In the genomic region with DNA sequence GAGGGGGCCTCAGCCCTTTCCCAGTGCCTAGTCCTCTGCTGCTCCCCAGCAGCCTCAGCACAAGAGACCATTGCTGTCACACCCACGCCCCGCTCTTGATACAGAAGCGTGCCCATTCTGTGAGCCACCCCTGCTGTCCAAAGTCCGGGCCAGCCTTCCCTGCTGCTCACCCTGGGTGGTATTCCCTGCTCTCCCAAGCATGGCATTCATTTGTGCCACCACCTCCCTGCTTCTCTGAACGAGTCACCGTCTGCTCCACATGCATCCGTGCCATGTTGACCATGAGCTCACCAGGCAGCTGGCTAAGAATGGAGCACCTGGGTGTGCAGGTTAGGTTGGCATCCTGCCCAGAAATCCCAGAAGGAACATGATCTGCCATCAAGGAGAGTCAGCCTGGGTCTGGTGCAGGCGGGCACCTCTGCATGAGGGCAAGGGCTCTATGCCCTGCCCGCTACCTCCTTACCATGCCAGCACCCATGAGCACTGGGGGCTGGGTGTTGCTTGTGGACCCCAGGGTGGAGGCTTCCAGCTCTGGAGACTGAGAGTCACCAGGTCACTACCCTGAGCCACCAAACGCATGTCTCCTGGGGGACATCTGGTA, we compare ENCODE assay signal across 11 cellular contexts.
A peak's percentile ranks its signal among the peaks of the same experiment; 100 is the strongest.
DNase-seq lines count a peak whose midpoint lies in the region; TF ChIP-seq lines count a peak whose summit lies in the region.
"Had no signal": no experiment of that assay in that cellular context is flagged by ENCODE, and none has a peak within 500 bp of the region (broad histone marks: within the 10 kb centered on the region; RNA-seq: fewer than 3 reads in every experiment).

No MANE protein-coding gene starts in this region.

- DNase-seq in DMS79 (lab: John Stamatoyannopoulos, UW) (peak; percentile 94), NCI-H128 (lab: John Stamatoyannopoulos, UW; ENCODE audit: unreplicated experiment) (peak; percentile 79), ovary (peak in 3 of 5 donors; percentile 22 to 31 (median 23)), GM13977 (ENCODE audit: low spot score) (no peak), adrenal gland (no peak), NCI-H146 (lab: John Stamatoyannopoulos, UW) (no peak)
- DNase-seq: CD8-positive, alpha-beta memory T cell; colonic mucosa; naive B cell; NCI-H1048 had no signal

- in situ Hi-C loops in GM13977 (cut with MboI; ENCODE audit: low pct_unique_long_range_greater_than_20kb, low sequenced_read_pairs, unreplicated experiment): no loop called here

- 96 to 98% (median 98%) methylated on average over 10 of the region's 10 CpGs for WGBS in ovary, 3 donors
- WGBS in adrenal gland, 4 donors: 89 to 96% (median 90%) methylated on average over 5 to 10 of the region's 10 CpGs

- H3K27ac ChIP-seq in VCaP: peak overlapping the region; percentile 2; the same call in 1 of the 2 replicates
- no peak overlapping the region for H3K27ac ChIP-seq in ovary
- no peak overlapping the region for H3K27ac ChIP-seq in adrenal gland
- H3K27ac ChIP-seq: colonic mucosa had no signal

- H3K36me3 ChIP-seq in ovary (no peaks in the 10 kb centered on the region), adrenal gland (replicated peaks in 1 of 2) (no peaks in the 10 kb centered on the region)
- H3K36me3 ChIP-seq: colonic mucosa had no signal

- intact Hi-C loops in ovary (cut with DNase I): no loop called here
- intact Hi-C loops in adrenal gland (cut with DNase I): no loop called here

- H3K9me3 ChIP-seq in ovary (no peaks in the 10 kb centered on the region), adrenal gland (replicated peaks in 1 of 3) (no peaks in the 10 kb centered on the region)
- H3K9me3 ChIP-seq: colonic mucosa had no signal

- no peaks in the 10 kb centered on the region for H3K27me3 ChIP-seq in ovary
- H3K27me3 ChIP-seq in adrenal gland: no peaks in the 10 kb centered on the region
- H3K27me3 ChIP-seq: colonic mucosa had no signal

- peaks cover 8% of the 10 kb centered on the region for H3K4me1 ChIP-seq in ovary (ENCODE audit: insufficient read depth)
- H3K4me1 ChIP-seq in adrenal gland (replicated peaks in 1 of 2): no peaks in the 10 kb centered on the region
- H3K4me1 ChIP-seq: colonic mucosa had no signal

- TF ChIP-seq CTCF in VCaP (conservative IDR thresholded peaks at IDR 0.05) (no peak), ovary (IDR thresholded peaks at IDR 0.05) (no peak), GM13977 (IDR thresholded peaks at IDR 0.05; ENCODE audit: extremely low read depth, insufficient read depth, missing control alignments) (no peak), adrenal gland (IDR thresholded peaks at IDR 0.05) (no peak)

- no peak for TF ChIP-seq EP300 in ovary (IDR thresholded peaks at IDR 0.05)

- H3K4me3 ChIP-seq in ovary (no peak overlapping the region), adrenal gland (no peak overlapping the region)
- H3K4me3 ChIP-seq: colonic mucosa had no signal

- no peak for TF ChIP-seq POLR2A in ovary (IDR thresholded peaks at IDR 0.05)
- no peak for TF ChIP-seq POLR2A in adrenal gland (IDR thresholded peaks at IDR 0.05)

Comparison
In these comparisons a context has a peak if more than half of its experiments do, and no peak if none do; other contexts are left out.
1. DNase-seq: peak in DMS79 (single experiment), NCI-H128 (single experiment) and ovary (3 of 5); none in GM13977 (single experiment), adrenal gland (0 of 7) and NCI-H146 (single experiment).